ENCODE assay signal across 1 cellular context in genomic region chr1:151198254-151199127, GRCh38.
A peak's percentile ranks its signal among the peaks of the same experiment; 100 is the strongest.
TF ChIP-seq lines count a peak whose summit lies in the region.

Gene PIP5K1A, plus strand, starts transcription at chr1:151198552. Its CDS starts 445 bp downstream, at chr1:151198997.

TF ChIP-seq in A549, 52 proteins besides CTCF, POLR2A, EP300 and RAD21 (continued from another document):
- TF ChIP-seq CBX2 (IDR thresholded peaks at IDR 0.05; ENCODE audit: borderline replicate concordance, low read depth) (no peak), RNF2 (IDR thresholded peaks at IDR 0.05; ENCODE audit: borderline replicate concordance, low read depth) (no peak), KDM5A (IDR thresholded peaks at IDR 0.05) (peak; percentile 64; the same call in 1 of the 2 replicates), CHD2 (IDR thresholded peaks at IDR 0.05; ENCODE audit: low read length, partially characterized antibody) (no peak), JUNB (IDR thresholded peaks at IDR 0.05) (no peak), ZFP36 (IDR thresholded peaks at IDR 0.05; ENCODE audit: borderline replicate concordance, partially characterized antibody) (no peak), CHD4 (IDR thresholded peaks at IDR 0.05; ENCODE audit: borderline replicate concordance) (no peak; the same call in 1 of the 2 replicates), RARB (CRISPR knock-in tag; IDR thresholded peaks at IDR 0.05) (no peak), ESRRA (IDR thresholded peaks at IDR 0.05; ENCODE audit: borderline replicate concordance, low read length) (no peak), SREBF2 (IDR thresholded peaks at IDR 0.05) (no peak), CBX8 (IDR thresholded peaks at IDR 0.05) (no peak), NPAS2 (CRISPR knock-in tag; IDR thresholded peaks at IDR 0.05; ENCODE audit: borderline replicate concordance) (no peak), RCOR1 (IDR thresholded peaks at IDR 0.05; ENCODE audit: low read depth, low read length) (no peak), HMGXB4 (CRISPR knock-in tag; IDR thresholded peaks at IDR 0.05; ENCODE audit: borderline replicate concordance) (no peak), RFX5 (IDR thresholded peaks at IDR 0.05) (no peak), ZC3H11A (IDR thresholded peaks at IDR 0.05) (no peak), HOXB13 (CRISPR knock-in tag; IDR thresholded peaks at IDR 0.05; ENCODE audit: low read depth) (no peak), POLR2AphosphoS2 (conservative IDR thresholded peaks at IDR 0.05; ENCODE audit: low read length) (no peak)
